ENCODE assay signal across 1 cellular context in the genomic region with DNA sequence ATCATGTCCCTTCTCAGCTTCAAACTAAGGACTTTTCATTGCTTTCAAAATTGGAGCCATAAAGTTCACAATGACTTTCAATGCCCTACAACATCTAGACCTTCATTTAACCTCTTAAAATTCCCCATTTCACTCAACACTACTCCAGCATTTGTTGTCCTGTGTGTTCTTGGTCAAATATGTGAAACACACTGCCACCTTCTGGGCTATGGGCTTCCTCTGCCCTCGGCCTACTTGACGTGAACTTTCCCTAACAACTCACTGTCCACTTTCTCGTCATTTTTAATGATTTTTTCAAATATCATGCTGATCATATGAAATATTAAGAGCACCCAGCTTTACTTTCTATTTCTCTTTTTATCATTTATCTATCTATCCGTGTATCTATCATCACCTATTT.
TF ChIP-seq lines count a peak whose summit lies in the region.

No MANE protein-coding gene starts in this region.

TF ChIP-seq in endothelial cell of umbilical vein, 7 proteins besides CTCF, POLR2A, EP300 and RAD21 (continued from another document):
- TF ChIP-seq, protein P1, sequence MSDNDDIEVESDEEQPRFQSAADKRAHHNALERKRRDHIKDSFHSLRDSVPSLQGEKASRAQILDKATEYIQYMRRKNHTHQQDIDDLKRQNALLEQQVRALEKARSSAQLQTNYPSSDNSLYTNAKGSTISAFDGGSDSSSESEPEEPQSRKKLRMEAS (IDR thresholded peaks at IDR 0.05; ENCODE audit: insufficient read depth, insufficient read length): no peak
- TF ChIP-seq JUN (IDR thresholded peaks at IDR 0.05; ENCODE audit: borderline replicate concordance, insufficient read depth, insufficient read length, low read depth) (no peak), POLR2AphosphoS5 (IDR thresholded peaks at IDR 0.05; ENCODE audit: insufficient read depth, low read depth, low read length) (no peak), FOS (IDR thresholded peaks at IDR 0.05; ENCODE audit: borderline replicate concordance, insufficient read depth, low read length) (no peak), GATA2 (IDR thresholded peaks at IDR 0.05; ENCODE audit: insufficient read depth, insufficient read length, low read depth, low read length) (no peak), EZH2 (IDR thresholded peaks at IDR 0.05; ENCODE audit: borderline replicate concordance, low read depth, low read length, severe bottlenecking) (no peak)
